ENCODE assay signal across 23 cellular contexts in genomic region chr16:84690088-84690819, GRCh38. TPM values are rescaled to one million over a fixed set of nuclear protein-coding genes. Genes with fewer than 3 reads are reported as not detected.
DNase-seq lines count a peak whose midpoint lies in the region; ATAC-seq and TF ChIP-seq lines count a peak whose summit lies in the region.
"Had no signal": no experiment of that assay in that cellular context is flagged by ENCODE, and none has a peak within 500 bp of the region (broad histone marks: within the 10 kb centered on the region; RNA-seq: fewer than 3 reads in every experiment).

No MANE protein-coding gene starts in this region.

- peaks cover 14% of the 10 kb centered on the region for H3K9me1 ChIP-seq in IMR-90 (ENCODE audit: insufficient read depth, low read length)

- no peak overlapping the region; the same call in 1 of the 2 replicates for H3K56ac ChIP-seq in IMR-90 (ENCODE audit: extremely low read depth, insufficient read depth, low read length)

- H3K4me2 ChIP-seq in IMR-90 (ENCODE audit: low read depth, low read length) (no peak overlapping the region), mesenchymal stem cell (ENCODE audit: low read length, poor library complexity, severe bottlenecking) (no peak overlapping the region)
- H3K4me2 ChIP-seq: PC-9 had no signal

- WGBS in IMR-90 (ENCODE audit: extremely low coverage in 2 of 2, insufficient read length in 1 of 2), 2 experiments: 43% methylated on average over 1 of the region's 6 CpGs; no CpG with 5 or more reads in 1 of the 2 experiments
- 93% methylated on average over 6 of the region's 6 CpGs for WGBS in mesenchymal stem cell
- WGBS in spleen, 5 donors: 85 to 92% (median 89%) methylated on average over 6 of the region's 6 CpGs

- H2BK15ac ChIP-seq in IMR-90 (ENCODE audit: low read depth, low read length) (peak overlapping the region; percentile 99), mesenchymal stem cell (ENCODE audit: low read depth, poor library complexity, severe bottlenecking) (peak overlapping the region; percentile 71)

- dilution Hi-C loops in IMR-90 (cut with HindIII; ENCODE audit: low sequenced_read_pairs, unreplicated experiment): no loop called here

- H3K9me3 ChIP-seq in IMR-90 (ENCODE audit: control insufficient read depth, insufficient read depth, low read length) (no peaks in the 10 kb centered on the region), mesenchymal stem cell (ENCODE audit: control insufficient read depth, low read length) (no peaks in the 10 kb centered on the region), spleen (no peaks in the 10 kb centered on the region)
- H3K9me3 ChIP-seq: Caco-2 had no signal

- intact Hi-C loops in IMR-90 (cut with micrococcal nuclease) (no loop called here), spleen (cut with DNase I; ENCODE audit: low total_unique reads) (no loop called here)

- H2AFZ ChIP-seq in IMR-90 (replicated peaks; ENCODE audit: low read length, poor library complexity) (peak overlapping the region; percentile 53), mesenchymal stem cell (ENCODE audit: low read depth, low read length) (no peak overlapping the region)
- H2AFZ ChIP-seq: PC-9 had no signal

- no peak for TF ChIP-seq POLR2A in IMR-90 (IDR thresholded peaks at IDR 0.05; ENCODE audit: low read depth, low read length)
- no peak for TF ChIP-seq POLR2A in spleen (IDR thresholded peaks at IDR 0.05)

- peak overlapping the region; percentile 19; the same call in 1 of the 2 replicates for H4K5ac ChIP-seq in IMR-90 (ENCODE audit: low read depth, low read length)

- H2AK9ac ChIP-seq in IMR-90 (replicated peaks; ENCODE audit: low read depth, low read length, poor library complexity): peak overlapping the region; percentile 73

- H2BK20ac ChIP-seq in IMR-90 (ENCODE audit: low read depth, low read length): peak overlapping the region; percentile 94

- H3K36me3 ChIP-seq in IMR-90 (ENCODE audit: control insufficient read depth, insufficient read depth, low read length): no peaks in the 10 kb centered on the region
- no peaks in the 10 kb centered on the region for H3K36me3 ChIP-seq in mesenchymal stem cell (ENCODE audit: control insufficient read depth in 1 of 2, insufficient read depth in 2 of 2, low read depth in 1 of 2, low read length in 2 of 2)
- no peaks in the 10 kb centered on the region for H3K36me3 ChIP-seq in spleen

- H3K14ac ChIP-seq in IMR-90 (replicated peaks; ENCODE audit: low read depth, low read length): peak overlapping the region; percentile 90
- no peak overlapping the region for H3K14ac ChIP-seq in mesenchymal stem cell (ENCODE audit: low read length in 2 of 2)

- H3K23ac ChIP-seq in IMR-90 (ENCODE audit: low read depth, low read length): peak overlapping the region; percentile 81; the same call in 1 of the 2 replicates
- no peak overlapping the region for H3K23ac ChIP-seq in mesenchymal stem cell (ENCODE audit: low read length in 2 of 2)

- no peak overlapping the region for H3K9ac ChIP-seq in IMR-90 (ENCODE audit: low read depth, low read length)
- no peak overlapping the region for H3K9ac ChIP-seq in mesenchymal stem cell (ENCODE audit: low read length)

- peak overlapping the region; percentile 86 for H2BK120ac ChIP-seq in IMR-90 (ENCODE audit: low read depth, low read length)
- no peak overlapping the region for H2BK120ac ChIP-seq in mesenchymal stem cell (ENCODE audit: low read depth, low read length)

- H4K8ac ChIP-seq in IMR-90 (ENCODE audit: low read depth in 2 of 2, low read length in 2 of 2) (peak overlapping the region; percentile 69 to 76; a peak in 3 of 4 replicates), mesenchymal stem cell (ENCODE audit: low read length) (no peak overlapping the region)

- peak overlapping the region in 1 of 2 experiments; percentile 8 for H2BK12ac ChIP-seq in mesenchymal stem cell (ENCODE audit: low read length in 2 of 2)

- H3K27me3 ChIP-seq in IMR-90 (ENCODE audit: control insufficient read depth, insufficient read depth, low read length) (no peaks in the 10 kb centered on the region), mesenchymal stem cell (ENCODE audit: control insufficient read depth in 1 of 2, insufficient read depth in 1 of 2, low read length in 2 of 2) (no peaks in the 10 kb centered on the region), spleen (replicated peaks in 1 of 7) (no peaks in the 10 kb centered on the region)

- in situ Hi-C loops in IMR-90 (cut with MboI; ENCODE audit: low sequenced_read_pairs): no loop called here

- no peak overlapping the region for H3K4me3 ChIP-seq in IMR-90 (ENCODE audit: insufficient read depth, low read depth, low read length)
- H3K4me3 ChIP-seq in mesenchymal stem cell (ENCODE audit: insufficient read depth in 1 of 2, low read depth in 1 of 2, low read length in 2 of 2): no peak overlapping the region
- H3K4me3 ChIP-seq in spleen: no peak overlapping the region
- H3K4me3 ChIP-seq in foreskin fibroblast (ENCODE audit: low read depth in 1 of 2, low read length in 2 of 2): no peak overlapping the region
- H3K4me3 ChIP-seq: PC-9 had no signal

- H2AK5ac ChIP-seq in IMR-90 (ENCODE audit: low read depth, low read length): peak overlapping the region; percentile 91
- H2AK5ac ChIP-seq in mesenchymal stem cell (ENCODE audit: low read length, severe bottlenecking): peak overlapping the region; percentile 21

- ATAC-seq in IMR-90 (ENCODE audit: low read depth): no peak
- ATAC-seq in GM18502 (IDR thresholded peaks at IDR 0.05; ENCODE audit: poor library complexity, unreplicated experiment): no peak
- ATAC-seq: CD8-positive, alpha-beta T cell; HCT116 had no signal

- H2BK5ac ChIP-seq in IMR-90 (ENCODE audit: low read depth, low read length, poor library complexity, severe bottlenecking) (peak overlapping the region; percentile 7), mesenchymal stem cell (ENCODE audit: low read depth, low read length, poor library complexity, severe bottlenecking) (no peak overlapping the region)

- no peak overlapping the region for H3K27ac ChIP-seq in IMR-90 (ENCODE audit: insufficient read depth, low read length)
- peak overlapping the region; percentile 6 for H3K27ac ChIP-seq in mesenchymal stem cell (ENCODE audit: low read length, poor library complexity, severe bottlenecking)
- H3K27ac ChIP-seq in spleen: no peak overlapping the region
- H3K27ac ChIP-seq: C4-2B, PC-9 had no signal

- CTCF ChIA-PET in IMR-90 (lab: Yijun Ruan, JAX): interaction anchor here (0.9 to 1.3 kb wide), 3 partner anchors 9 to 48 kb away, joined by 3 to 5 read pairs (median 3); no protein-coding TSS in a partner anchor

- peaks cover 9% of the 10 kb centered on the region for H3K4me1 ChIP-seq in IMR-90 (ENCODE audit: control insufficient read depth, insufficient read depth, low read length)
- H3K4me1 ChIP-seq in mesenchymal stem cell (ENCODE audit: control insufficient read depth, insufficient read depth, low read depth, low read length): peaks cover 15% of the 10 kb centered on the region
- peaks cover 0 to 23% (median 3%) of the 10 kb centered on the region in 6 donors for H3K4me1 ChIP-seq in spleen

- TF ChIP-seq RAD21 in IMR-90 (IDR thresholded peaks at IDR 0.05; ENCODE audit: low read length): no peak

- no peaks in the 10 kb centered on the region for H4K20me1 ChIP-seq in IMR-90 (ENCODE audit: insufficient read depth, low read length)

- H3K18ac ChIP-seq in IMR-90 (ENCODE audit: low read depth, low read length) (peak overlapping the region; percentile 42; the same call in 1 of the 2 replicates), mesenchymal stem cell (ENCODE audit: low read depth in 1 of 2, low read length in 2 of 2) (peak overlapping the region; percentile 54 to 75)

- H4K91ac ChIP-seq in IMR-90 (ENCODE audit: insufficient read depth, low read depth, low read length) (peak overlapping the region; percentile 66), mesenchymal stem cell (ENCODE audit: low read length) (no peak overlapping the region)

- H3K79me1 ChIP-seq in IMR-90 (ENCODE audit: low read depth in 1 of 2, low read length in 2 of 2): peaks cover 4 to 9% of the 10 kb centered on the region in 2 experiments; a peak in 1 of 4 replicates
- H3K79me1 ChIP-seq in mesenchymal stem cell (replicated peaks; ENCODE audit: low read length, poor library complexity, severe bottlenecking): no peaks in the 10 kb centered on the region

- peak; percentile 27 for DNase-seq in GM03348 (ENCODE audit: low spot score)
- no peak for DNase-seq in IMR-90
- DNase-seq in mesenchymal stem cell: no peak
- peak; percentile 4 for DNase-seq in spleen
- DNase-seq in NCI-H1105 (lab: John Stamatoyannopoulos, UW): no peak
- DNase-seq in foreskin fibroblast: no peak
- DNase-seq: Caco-2; CD8-positive, alpha-beta T cell; DMS 273 treated with DMSO at 0.1 percent for 48 hours; DMS79; EL; GDM1; KBM-7; NCI-H1417; NCI-H1694; NCI-H2029 treated with DMSO at 0.1 percent for 48 hours; NCI-H2227 treated with DMSO at 0.1 percent for 48 hours; NCI-H526 treated with DMSO at 0.1 percent for 48 hours; PC-9; Right ventricle myocardium superior had no signal

- TF ChIP-seq CTCF in IMR-90 (conservative IDR thresholded peaks at IDR 0.05; ENCODE audit: low read depth, low read length) (no peak), spleen (IDR thresholded peaks at IDR 0.05 in 8 of 11, conservative IDR thresholded peaks at IDR 0.05 in 3 of 11) (no peak), foreskin fibroblast (IDR thresholded peaks at IDR 0.05; ENCODE audit: low read depth, low read length) (no peak)

- no TSS peak for BruUV-seq in IMR-90 (replicated peaks; lab: Mats Ljungman, UMichigan)

- H3K4ac ChIP-seq in IMR-90 (ENCODE audit: low read depth, low read length) (peak overlapping the region; percentile 86), mesenchymal stem cell (ENCODE audit: low read depth in 1 of 2, low read length in 2 of 2) (no peak overlapping the region)

- POLR2A ChIA-PET in IMR-90 (lab: Charles Lee; ENCODE audit: unreplicated experiment): no interaction called here

TF ChIP-seq in IMR-90, 13 proteins besides CTCF, POLR2A, EP300 and RAD21 (continues in another document):
- TF ChIP-seq SMC3 (IDR thresholded peaks at IDR 0.05; ENCODE audit: low read depth, low read length) (no peak), CEBPB (IDR thresholded peaks at IDR 0.05; ENCODE audit: low read depth, low read length) (no peak), FOS (IDR thresholded peaks at IDR 0.05; ENCODE audit: low read depth, low read length) (no peak)

RNA-seq across cellular contexts. Expression of gene USP10, which starts 9.5 kb away (rescaled TPM):
- total RNA-seq in IMR-90 (2012; rRNA removed): 54.3 and 61.9 TPM in 2 replicates
- polyA plus RNA-seq in IMR-90 (2012; rRNA removed): 79.0 and 85.5 TPM in 2 replicates
- polyA plus RNA-seq in IMR-90 (2012; cell fraction: cytosol; rRNA removed): 33.5 and 44.0 TPM in 2 replicates
- 67.7 and 84.6 TPM in 2 replicates for polyA plus RNA-seq in IMR-90 (2012; cell fraction: nucleus; rRNA removed; ENCODE audit: low replicate concordance)
- 51.6 TPM for polyA plus RNA-seq in mesenchymal stem cell (2013, experiment 1 of 2)
- polyA plus RNA-seq in mesenchymal stem cell (2013, experiment 2 of 2): 51.4 TPM
- total RNA-seq in spleen: 100 to 1,000 TPM in 1 of 7 donors, 10 to 100 TPM in 6; 76.7 to 105 (median 87.7) TPM
- 10 to 100 TPM; 28.1 to 36.5 (median 36.3) TPM for polyA plus RNA-seq in spleen

RNA-seq across cellular contexts. Expression of gene KLHL36, which starts 41.9 kb away (rescaled TPM):
- total RNA-seq in IMR-90 (2012; rRNA removed): 45.9 and 50.3 TPM in 2 replicates
- 46.3 and 48.9 TPM in 2 replicates for polyA plus RNA-seq in IMR-90 (2012; rRNA removed)
- polyA plus RNA-seq in IMR-90 (2012; cell fraction: cytosol; rRNA removed): 23.9 and 49.3 TPM in 2 replicates
- 99.5 and 176 TPM in 2 replicates for polyA plus RNA-seq in IMR-90 (2012; cell fraction: nucleus; rRNA removed; ENCODE audit: low replicate concordance)
- 19.3 TPM for polyA plus RNA-seq in mesenchymal stem cell (2013, experiment 1 of 2)
- polyA plus RNA-seq in mesenchymal stem cell (2013, experiment 2 of 2): 18.4 TPM
- total RNA-seq in spleen: 10 to 100 TPM; 63.8 to 93.6 (median 73.6) TPM
- 10 to 100 TPM; 17.8 to 32.7 (median 24.8) TPM for polyA plus RNA-seq in spleen

Comparison
In these comparisons a context has a peak if more than half of its experiments do, and no peak if none do; other contexts are left out.
1. DNase-seq: peak in GM03348 (single experiment) and spleen (single experiment); none in IMR-90 (single experiment), mesenchymal stem cell (single experiment), NCI-H1105 (single experiment) and foreskin fibroblast (0 of 2).